Comparison of ENCODE assay signal across 10 cellular contexts in the genomic region with DNA sequence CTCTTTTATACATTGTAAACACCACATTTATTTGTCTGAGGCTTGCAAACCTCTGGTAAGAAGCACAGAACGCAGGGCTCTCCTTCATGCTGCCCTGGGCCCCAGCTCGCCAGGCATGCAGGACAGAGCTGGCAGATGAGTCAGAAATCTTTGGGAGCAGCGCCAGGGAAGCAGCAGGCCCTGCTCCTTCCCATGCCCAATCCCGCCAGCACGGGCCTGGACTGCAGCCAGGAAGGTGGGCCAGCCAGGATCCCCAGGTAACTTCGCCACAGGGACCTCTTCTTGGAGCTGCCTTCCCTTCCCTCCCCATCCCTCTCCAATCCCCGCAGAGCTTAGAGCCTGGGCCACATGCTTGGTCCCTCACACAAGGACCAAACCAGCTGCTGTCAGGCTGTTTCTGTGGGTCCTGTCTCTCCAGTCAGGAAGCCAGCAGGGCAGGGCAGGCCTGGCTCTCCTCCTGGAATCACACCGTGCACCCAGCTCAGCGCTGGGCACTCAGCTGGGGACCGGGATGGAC.
DNase-seq lines count a peak whose midpoint lies in the region; ATAC-seq and TF ChIP-seq lines count a peak whose summit lies in the region.
"Had no signal": no experiment of that assay in that cellular context is flagged by ENCODE, and none has a peak within 500 bp of the region (broad histone marks: within the 10 kb centered on the region; RNA-seq: fewer than 3 reads in every experiment).

No MANE protein-coding gene starts in this region.

- H3K4me2 ChIP-seq in DOHH2 (ENCODE audit: low read length), result peak overlapping the region; percentile 50; the same call in 1 of the 2 replicates

- H3F3A ChIP-seq in DOHH2 (ENCODE audit: control insufficient read depth, insufficient read depth), result no peaks in the 10 kb centered on the region

- no peaks in the 10 kb centered on the region for H4K20me1 ChIP-seq in DOHH2 (ENCODE audit: control insufficient read depth, insufficient read depth, low read depth, low read length)

- DNase-seq in RWPE1 (ENCODE audit: low spot score), result peak; percentile 75
- peak; percentile 79 for DNase-seq in fibroblast of gingiva (ENCODE audit: low read depth)
- DNase-seq in NCI-H128 (lab: John Stamatoyannopoulos, UW; ENCODE audit: unreplicated experiment), result no peak
- DNase-seq in RKO (ENCODE audit: low spot score), result no peak
- DNase-seq: NCI-H2029 had no signal

- H3K9me2 ChIP-seq in DOHH2 (replicated peaks; ENCODE audit: control insufficient read depth, low read length), result no peaks in the 10 kb centered on the region

- H3K27ac ChIP-seq in DOHH2 (ENCODE audit: low read depth, low read length) (no peak overlapping the region), RWPE1 (peak overlapping the region; percentile 99), rectal smooth muscle tissue (ENCODE audit: low read depth, low read length) (peak overlapping the region; percentile 89)

- H3K4me3 ChIP-seq in DOHH2 (ENCODE audit: low read length) (no peak overlapping the region), rectal smooth muscle tissue (ENCODE audit: low read length) (no peak overlapping the region)
- H3K4me3 ChIP-seq: cardiac muscle cell had no signal

- H3K9ac ChIP-seq in rectal smooth muscle tissue (ENCODE audit: low read length), result no peak overlapping the region

- no peak for TF ChIP-seq CTCF in DOHH2 (IDR thresholded peaks at IDR 0.05; ENCODE audit: low read depth, low read length, poor library complexity, severe bottlenecking)
- TF ChIP-seq CTCF in RWPE1 (conservative IDR thresholded peaks at IDR 0.05; ENCODE audit: low read depth), result no peak

- ATAC-seq in HG02798 (IDR thresholded peaks at IDR 0.05; ENCODE audit: poor library complexity, unreplicated experiment), result no peak
- no peak for ATAC-seq in HG03139 (IDR thresholded peaks at IDR 0.05; ENCODE audit: unreplicated experiment)

- no peaks in the 10 kb centered on the region for H3K79me2 ChIP-seq in DOHH2 (ENCODE audit: control insufficient read depth, low read length)

- H3K4me1 ChIP-seq in DOHH2 (ENCODE audit: control insufficient read depth, low read length), result peaks cover 19% of the 10 kb centered on the region
- H3K4me1 ChIP-seq in rectal smooth muscle tissue (ENCODE audit: control insufficient read depth, insufficient read depth, low read length), result peaks cover 32% of the 10 kb centered on the region

- POLR2A ChIA-PET in RWPE1 (lab: Yijun Ruan, JAX; ENCODE audit: low non-redundant PET), result interaction anchor here (0.5 to 1.3 kb wide), 2 partner anchors 11 to 689 kb away, joined by 4 read pairs; partner anchors contain the start of gene PML

- H3K9me3 ChIP-seq in DOHH2 (ENCODE audit: control insufficient read depth, insufficient read depth, low read length), result no peaks in the 10 kb centered on the region

- CTCF ChIA-PET in RWPE1 (lab: Yijun Ruan, JAX), result interaction anchor here (0.6 to 2.3 kb wide), 5 partner anchors 9 to 1189 kb away, joined by 3 to 8 read pairs (median 5); partner anchors contain the start of gene PML

- H3K36me3 ChIP-seq in DOHH2 (ENCODE audit: control insufficient read depth, low read length) (no peaks in the 10 kb centered on the region), rectal smooth muscle tissue (ENCODE audit: control insufficient read depth, insufficient read depth, low read length) (peaks cover 5% of the 10 kb centered on the region)
- H3K36me3 ChIP-seq: cardiac muscle cell had no signal

- H3K27me3 ChIP-seq in DOHH2 (ENCODE audit: control insufficient read depth, low read length), result peaks cover 6% of the 10 kb centered on the region
- H3K27me3 ChIP-seq in rectal smooth muscle tissue (ENCODE audit: control insufficient read depth, insufficient read depth, low read length), result no peaks in the 10 kb centered on the region
- H3K27me3 ChIP-seq: cardiac muscle cell had no signal

Comparison
In these comparisons a context has a peak if more than half of its experiments do, and no peak if none do; other contexts are left out.
1. DNase-seq: peak in RWPE1 (single experiment) and fibroblast of gingiva (single experiment); none in NCI-H128 (single experiment) and RKO (single experiment).